ENCODE assay signal across 19 cellular contexts in genomic region chr5:43573058-43573457, GRCh38. TPM values are rescaled to one million over a fixed set of nuclear protein-coding genes. Genes with fewer than 3 reads are reported as not detected.
A peak's percentile ranks its signal among the peaks of the same experiment; 100 is the strongest.
DNase-seq lines count a peak whose midpoint lies in the region; ATAC-seq and TF ChIP-seq lines count a peak whose summit lies in the region.
"Had no signal": no experiment of that assay in that cellular context is flagged by ENCODE, and none has a peak within 500 bp of the region (broad histone marks: within the 10 kb centered on the region; RNA-seq: fewer than 3 reads in every experiment).

No MANE protein-coding gene starts in this region.

- no peak overlapping the region for H3K4me3 ChIP-seq in cardiac muscle cell
- peak overlapping the region; percentile 42 for H3K4me3 ChIP-seq in adipocyte (ENCODE audit: low read length)
- H3K4me3 ChIP-seq in thoracic aorta = no peak overlapping the region
- H3K4me3 ChIP-seq: A549, stomach, vagina had no signal

- H3K36me3 ChIP-seq in cardiac muscle cell = no peaks in the 10 kb centered on the region
- H3K36me3 ChIP-seq in adipocyte (ENCODE audit: control insufficient read depth, insufficient read depth, low read length, severe bottlenecking) = no peaks in the 10 kb centered on the region
- H3K36me3 ChIP-seq in thoracic aorta = no peaks in the 10 kb centered on the region
- H3K36me3 ChIP-seq: vagina had no signal

- peak overlapping the region; percentile 77 for H3K9ac ChIP-seq in adipocyte (ENCODE audit: low read length)

- peaks cover 43% of the 10 kb centered on the region for H3K4me1 ChIP-seq in cardiac muscle cell (ENCODE audit: low read depth)
- H3K4me1 ChIP-seq in adipocyte (ENCODE audit: control insufficient read depth, insufficient read depth, low read length) = peaks cover 32% of the 10 kb centered on the region
- H3K4me1 ChIP-seq in thoracic aorta (ENCODE audit: control insufficient read depth in 1 of 2, low read depth in 2 of 2) = peaks cover 14 to 24% of the 10 kb centered on the region in 2 donors

- H3K9me3 ChIP-seq in cardiac muscle cell (ENCODE audit: low read depth) (no peaks in the 10 kb centered on the region), adipocyte (ENCODE audit: control insufficient read depth, low read length) (no peaks in the 10 kb centered on the region), thoracic aorta (no peaks in the 10 kb centered on the region)
- H3K9me3 ChIP-seq: A549, stomach, vagina had no signal

- DNase-seq in cardiac muscle cell (ENCODE audit: low read depth in 1 of 2, low spot score in 1 of 2) = peak in 1 of 2 donors; percentile 65
- no peak for DNase-seq in left ventricle myocardium superior
- peak; percentile 73 for DNase-seq in adipocyte (ENCODE audit: low read depth)
- DNase-seq in fibroblast of peridontal ligament (ENCODE audit: extremely low read depth) = peak; percentile 78
- no peak for DNase-seq in thoracic aorta (ENCODE audit: low spot score)
- no peak for DNase-seq in HuH-7.5 (ENCODE audit: low spot score)
- DNase-seq in SHP77 (lab: John Stamatoyannopoulos, UW) = no peak
- DNase-seq: activated CD8-positive, alpha-beta memory T cell treated with anti-CD3 and anti-CD28 coated beads, Interleukin-2, amount 50 U/mL, for 48 hours; activated naive CD4-positive, alpha-beta T cell treated with anti-CD3 and anti-CD28 coated beads, Interleukin-2, amount 10 ng/mL, durations not matched to agents 7 days and 5 days; CD8-positive, alpha-beta T cell; effector CD8-positive, alpha-beta T cell; mesendoderm; NCI-H1436; NCI-H2227 treated with DMSO at 0.1 percent for 48 hours; SHP77 treated with DMSO at 0.1 percent for 48 hours; stomach had no signal

- H3K27ac ChIP-seq in cardiac muscle cell = peak overlapping the region; percentile 97
- peak overlapping the region; percentile 47 to 67 for H3K27ac ChIP-seq in thoracic aorta
- H3K27ac ChIP-seq: A549, vagina had no signal

- ATAC-seq in left ventricle myocardium superior = no peak
- ATAC-seq in thoracic aorta (ENCODE audit: insufficient number of reproducible peaks, low FRiP score, low read depth) = no peak
- ATAC-seq in GM19467 (IDR thresholded peaks at IDR 0.05; ENCODE audit: unreplicated experiment) = no peak
- ATAC-seq: A549; CD8-positive, alpha-beta T cell had no signal

- intact Hi-C loops in left ventricle myocardium superior (cut with micrococcal nuclease) = no loop called here

- H3K27me3 ChIP-seq in cardiac muscle cell (no peaks in the 10 kb centered on the region), adipocyte (replicated peaks; ENCODE audit: control insufficient read depth, insufficient read depth, low read length) (no peaks in the 10 kb centered on the region), thoracic aorta (replicated peaks; ENCODE audit: insufficient read depth) (no peaks in the 10 kb centered on the region)
- H3K27me3 ChIP-seq: stomach, vagina had no signal

- no peak for TF ChIP-seq CTCF in cardiac muscle cell (IDR thresholded peaks at IDR 0.05; ENCODE audit: low read depth, low read length)
- TF ChIP-seq CTCF in thoracic aorta (IDR thresholded peaks at IDR 0.05) = no peak

RNA-seq across cellular contexts. Expression of gene PAIP1, which starts 16.2 kb away (rescaled TPM):
- total RNA-seq in cardiac muscle cell (140 and 151 TPM in 2 replicates), left ventricle myocardium superior (124 TPM), thoracic aorta (10 to 100 TPM; 74.1 to 81.6 TPM)
- polyA plus RNA-seq in cardiac muscle cell = 298 and 341 TPM in 2 replicates

RNA-seq across cellular contexts. Expression of gene NNT, which starts 29.9 kb away (rescaled TPM):
- 97.6 and 123 TPM in 2 replicates for total RNA-seq in cardiac muscle cell
- polyA plus RNA-seq in cardiac muscle cell = 103 and 142 TPM in 2 replicates
- 554 TPM for total RNA-seq in left ventricle myocardium superior
- total RNA-seq in thoracic aorta = 10 to 100 TPM; 27.9 to 28.9 TPM

RNA-seq across cellular contexts. Expression of gene C5orf34, which starts 58.1 kb away (rescaled TPM):
- total RNA-seq in cardiac muscle cell = 1.0 and 3.7 TPM in 2 replicates
- 5.2 and 9.7 TPM in 2 replicates for polyA plus RNA-seq in cardiac muscle cell
- total RNA-seq in left ventricle myocardium superior = 1.0 TPM
- 1 to 10 TPM in 1 of 2 donors, under 1 TPM in 1; 0.85 to 3.0 TPM for total RNA-seq in thoracic aorta
- total RNA-seq: vagina had no signal

Comparison
In these comparisons a context has a peak if more than half of its experiments do, and no peak if none do; other contexts are left out.
1. DNase-seq: peak in adipocyte (single experiment) and fibroblast of peridontal ligament (single experiment); none in left ventricle myocardium superior (single experiment), thoracic aorta (single experiment), HuH-7.5 (single experiment) and SHP77 (0 of 2).